In genomic region chr20:45368221-45368980, GRCh38 we compare ENCODE assay signal across 1 cellular context.
TF ChIP-seq lines count a peak whose summit lies in the region.

No MANE protein-coding gene starts in this region.

TF ChIP-seq in GM12878, 131 proteins besides CTCF, POLR2A, EP300 and RAD21 (continued from another document and continues in another):
- TF ChIP-seq ZBTB4 (CRISPR knock-in tag; IDR thresholded peaks at IDR 0.05) (no peak), NBN (IDR thresholded peaks at IDR 0.05) (peak; percentile 98), CREM (IDR thresholded peaks at IDR 0.05; ENCODE audit: low read depth) (peak; percentile 91), MEF2B (IDR thresholded peaks at IDR 0.05; ENCODE audit: partially characterized antibody, poor library complexity, severe bottlenecking) (peak; percentile 99), CBFB (IDR thresholded peaks at IDR 0.05; ENCODE audit: low read depth) (peak; percentile 90), IKZF2 (IDR thresholded peaks at IDR 0.05) (peak; percentile 98 to 99), RBBP5 (conservative IDR thresholded peaks at IDR 0.05) (no peak), CBX5 (IDR thresholded peaks at IDR 0.05; ENCODE audit: low read depth) (no peak; the same call in 1 of the 2 replicates), RELB (IDR thresholded peaks at IDR 0.05; ENCODE audit: low read depth) (peak; percentile 97), ZSCAN29 (IDR thresholded peaks at IDR 0.05) (no peak), ZNF207 (IDR thresholded peaks at IDR 0.05; ENCODE audit: borderline replicate concordance) (peak; percentile 74; the same call in 1 of the 2 replicates), NRF1 (conservative IDR thresholded peaks at IDR 0.05; ENCODE audit: low read depth, low read length) (no peak), CHD2 (IDR thresholded peaks at IDR 0.05; ENCODE audit: borderline replicate concordance, low read depth, low read length) (peak; percentile 86), CEBPB (IDR thresholded peaks at IDR 0.05; ENCODE audit: borderline replicate concordance in 1 of 2, low read depth in 2 of 2, low read length in 2 of 2) (peak in 1 of 2 experiments; percentile 97; a peak in 2 of 4 replicates), RUNX3 (IDR thresholded peaks at IDR 0.05; ENCODE audit: low read length) (peak; percentile 99), BACH1 (IDR thresholded peaks at IDR 0.05; ENCODE audit: borderline replicate concordance) (peak; percentile 96), KLF5 (IDR thresholded peaks at IDR 0.05; ENCODE audit: partially characterized antibody) (peak; percentile 56), BCL11A (IDR thresholded peaks at IDR 0.05; ENCODE audit: low read depth, low read length) (peak; percentile 99), ATF7 (IDR thresholded peaks at IDR 0.05; ENCODE audit: low read depth) (peak; percentile 82; the same call in 1 of the 2 replicates), E2F4 (IDR thresholded peaks at IDR 0.05; ENCODE audit: low read depth, low read length) (no peak), BCL3 (IDR thresholded peaks at IDR 0.05; ENCODE audit: borderline replicate concordance, insufficient read depth, low read depth, low read length, poor library complexity, severe bottlenecking) (peak; percentile 82), SREBF1 (IDR thresholded peaks at IDR 0.05; ENCODE audit: low read length) (no peak), ZNF274 (IDR thresholded peaks at IDR 0.05; ENCODE audit: insufficient read depth, insufficient read length) (no peak), EGR1 (IDR thresholded peaks at IDR 0.05; ENCODE audit: borderline replicate concordance in 1 of 2, low read depth in 2 of 2, low read length in 2 of 2) (no peak), TCF12 (IDR thresholded peaks at IDR 0.05; ENCODE audit: low read depth, low read length) (peak; percentile 93), GABPA (IDR thresholded peaks at IDR 0.05; ENCODE audit: low read depth) (peak; percentile 60; the same call in 1 of the 2 replicates), ZZZ3 (IDR thresholded peaks at IDR 0.05; ENCODE audit: control insufficient read depth, insufficient read length, low read depth) (no peak), CHD4 (IDR thresholded peaks at IDR 0.05) (0 out of 2 replicates have a peak, but pooled peaks have one; percentile 12), IKZF1 (conservative IDR thresholded peaks at IDR 0.05) (peak; percentile 97), CBX3 (IDR thresholded peaks at IDR 0.05; ENCODE audit: borderline replicate concordance, low read depth) (no peak), EZH2 (IDR thresholded peaks at IDR 0.05; ENCODE audit: borderline replicate concordance, control insufficient read depth, low read depth, low read length) (0 out of 2 replicates have a peak, but pooled peaks have one; percentile 53), E2F8 (IDR thresholded peaks at IDR 0.05; ENCODE audit: low read depth, partially characterized antibody) (peak; percentile 67), HDAC6 (IDR thresholded peaks at IDR 0.05; ENCODE audit: unreplicated experiment) (no peak), NR2C1 (IDR thresholded peaks at IDR 0.05) (no peak), POU2F2 (IDR thresholded peaks at IDR 0.05; ENCODE audit: borderline replicate concordance, low read depth, low read length) (peak; percentile 94), ATF3 (IDR thresholded peaks at IDR 0.05; ENCODE audit: borderline replicate concordance, extremely low read depth, low read depth, low read length) (no peak), SMC3 (IDR thresholded peaks at IDR 0.05; ENCODE audit: borderline replicate concordance, low read length) (no peak; the same call in 1 of the 2 replicates), REST (IDR thresholded peaks at IDR 0.05; ENCODE audit: low read depth, low read length) (peak; percentile 39; the same call in 1 of the 2 replicates), CHD1 (IDR thresholded peaks at IDR 0.05; ENCODE audit: low read depth, low read length) (no peak), USF1 (IDR thresholded peaks at IDR 0.05; ENCODE audit: borderline replicate concordance, extremely low read length, insufficient read depth, low read depth, low read length) (no peak), SIX5 (IDR thresholded peaks at IDR 0.05; ENCODE audit: low read depth, low read length, severe bottlenecking) (no peak), HDAC2 (IDR thresholded peaks at IDR 0.05) (no peak), TCF7 (IDR thresholded peaks at IDR 0.05; ENCODE audit: borderline replicate concordance) (peak; percentile 80; the same call in 1 of the 2 replicates), SUZ12 (IDR thresholded peaks at IDR 0.05; ENCODE audit: unreplicated experiment) (no peak), ZBTB33 (IDR thresholded peaks at IDR 0.05) (no peak), BMI1 (IDR thresholded peaks at IDR 0.05; ENCODE audit: borderline replicate concordance) (peak; percentile 90), SUPT20H (IDR thresholded peaks at IDR 0.05; ENCODE audit: borderline replicate concordance, control insufficient read depth, low read depth, low read length) (no peak), MYB (IDR thresholded peaks at IDR 0.05; ENCODE audit: borderline replicate concordance, low read depth, low read length) (no peak), ZNF622 (IDR thresholded peaks at IDR 0.05) (no peak), POLR2AphosphoS2 (IDR thresholded peaks at IDR 0.05; ENCODE audit: low read depth, low read length) (no peak), SMAD5 (IDR thresholded peaks at IDR 0.05; ENCODE audit: low read depth) (no peak)
